In genomic region chr2:71215447-71215846, GRCh38 we compare ENCODE assay signal across 21 cellular contexts.
"Had no signal": no experiment of that assay in that cellular context is flagged by ENCODE, and none has a peak within 500 bp of the region (broad histone marks: within the 10 kb centered on the region; RNA-seq: fewer than 3 reads in every experiment).

No MANE protein-coding gene starts in this region.

- H3K27ac Mint-ChIP-seq: naive thymus-derived CD8-positive, alpha-beta T cell; stimulated activated memory B cell treated with anti-CD40 and anti-IgM and Interleukin-4, amounts not matched to agents 10 μg/mL and 1 μg/mL and 100 μg/mL, for 72 hours; stimulated activated naive CD8-positive, alpha-beta T cell treated with anti-CD3 and anti-CD28 coated beads, Interleukin-15, Interleukin-2, amounts not matched to agents 100 ng/mL and 50 ng/mL, for 24 hours had no signal

- H3K27me3 Mint-ChIP-seq: naive thymus-derived CD8-positive, alpha-beta T cell; stimulated activated memory B cell treated with anti-CD40 and anti-IgM and Interleukin-4, amounts not matched to agents 10 μg/mL and 1 μg/mL and 100 μg/mL, for 72 hours; stimulated activated naive CD8-positive, alpha-beta T cell treated with anti-CD3 and anti-CD28 coated beads, Interleukin-15, Interleukin-2, amounts not matched to agents 100 ng/mL and 50 ng/mL, for 24 hours had no signal

- H3K4me3 ChIP-seq: coronary artery, heart left ventricle, mucosa of descending colon, psoas muscle, right lobe of liver, spleen, testis, tibial nerve had no signal

- H3K9me3 ChIP-seq: heart left ventricle, mucosa of descending colon, neutrophil, psoas muscle, right lobe of liver, spleen, testis, tibial nerve had no signal

- H3K4me3 Mint-ChIP-seq: naive thymus-derived CD8-positive, alpha-beta T cell; stimulated activated memory B cell treated with anti-CD40 and anti-IgM and Interleukin-4, amounts not matched to agents 10 μg/mL and 1 μg/mL and 100 μg/mL, for 72 hours; stimulated activated naive CD8-positive, alpha-beta T cell treated with anti-CD3 and anti-CD28 coated beads, Interleukin-15, Interleukin-2, amounts not matched to agents 100 ng/mL and 50 ng/mL, for 24 hours had no signal

- H3K36me3 Mint-ChIP-seq: stimulated activated memory B cell treated with anti-CD40 and anti-IgM and Interleukin-4, amounts not matched to agents 10 μg/mL and 1 μg/mL and 100 μg/mL, for 72 hours had no signal

- ATAC-seq: heart left ventricle; mucosa of descending colon; naive thymus-derived CD8-positive, alpha-beta T cell; psoas muscle; right lobe of liver; stimulated activated memory B cell treated with anti-CD40 and anti-IgM and Interleukin-4, amounts not matched to agents 10 μg/mL and 1 μg/mL and 100 μg/mL, for 72 hours had no signal

- H3K27ac ChIP-seq: coronary artery, heart left ventricle, neutrophil, psoas muscle, spleen, testis, tibial nerve had no signal

- DNase-seq: effector CD4-positive, alpha-beta T cell; heart left ventricle; hypothalamus; kidney glomerular epithelial cell; mucosa of descending colon; naive thymus-derived CD8-positive, alpha-beta T cell; psoas muscle; retina; right lobe of liver; spleen; stimulated activated CD4-positive, alpha-beta T cell treated with anti-CD3 and anti-CD28 coated beads, Interleukin-15, amount 100 ng/mL, for 24 hours; stimulated activated CD4-positive, alpha-beta T cell treated with anti-CD3 and anti-CD28 coated beads, Interleukin-1b, Interleukin-23, amount 100 ng/mL, for 48 hours; stimulated activated CD4-positive, alpha-beta T cell treated with anti-CD3 and anti-CD28 coated beads, Interleukin-4, amount 100 ng/mL, for 24 hours; testis had no signal

- H3K9me3 Mint-ChIP-seq: naive thymus-derived CD8-positive, alpha-beta T cell; stimulated activated memory B cell treated with anti-CD40 and anti-IgM and Interleukin-4, amounts not matched to agents 10 μg/mL and 1 μg/mL and 100 μg/mL, for 72 hours; stimulated activated naive CD8-positive, alpha-beta T cell treated with anti-CD3 and anti-CD28 coated beads, Interleukin-15, Interleukin-2, amounts not matched to agents 100 ng/mL and 50 ng/mL, for 24 hours had no signal

- FAIRE-seq: frontal cortex, islet of Langerhans had no signal

- H3K36me3 ChIP-seq: heart left ventricle, neutrophil, right lobe of liver, spleen, tibial nerve had no signal

- H3K27me3 ChIP-seq: heart left ventricle, neutrophil, right lobe of liver, spleen, testis, tibial nerve had no signal

- H3K4me1 ChIP-seq: spleen, testis, tibial nerve had no signal
